21 cellular contexts compared by ENCODE assay signal in the genomic region with DNA sequence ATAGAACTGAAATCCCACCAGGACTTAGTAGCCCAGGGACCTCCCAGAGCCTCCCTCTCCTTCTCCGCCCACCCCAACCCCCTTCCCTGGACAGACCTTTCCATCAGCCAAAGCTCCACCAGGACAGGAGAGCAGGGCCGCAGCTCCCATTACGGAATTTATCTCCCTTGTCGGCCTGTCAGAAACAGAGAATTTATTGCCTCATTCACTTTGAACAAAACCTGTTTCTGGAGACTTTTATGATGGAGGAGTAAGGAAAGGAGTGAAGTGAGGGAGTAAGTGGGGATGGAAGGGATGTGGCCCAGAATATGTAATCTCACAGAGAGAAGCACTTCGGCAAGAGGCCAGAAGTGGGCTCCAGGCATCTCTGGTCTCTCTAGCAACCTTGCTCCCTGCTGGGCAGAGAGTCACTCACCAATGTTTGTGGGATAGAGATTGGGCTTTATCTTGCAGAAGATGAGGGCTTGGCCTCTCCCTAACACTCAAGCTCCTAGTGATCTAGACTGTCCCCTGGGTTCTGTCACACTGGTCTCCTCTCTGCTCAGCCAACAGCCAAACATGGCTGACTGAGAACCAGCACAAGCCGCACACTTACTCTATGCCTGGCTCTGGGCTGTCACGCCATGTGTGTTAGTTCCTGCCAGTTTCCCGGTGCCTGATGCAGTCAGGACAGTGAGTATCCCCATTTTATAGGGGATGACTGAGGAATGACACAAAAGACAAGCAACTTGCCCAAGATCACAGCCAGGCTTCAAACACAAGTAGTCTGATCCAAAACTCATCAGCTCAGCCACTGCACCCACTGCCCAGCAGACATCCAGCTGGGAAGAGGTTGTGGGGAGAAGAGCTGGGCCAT.
"Had no signal": no experiment of that assay in that cellular context is flagged by ENCODE, and none has a peak within 500 bp of the region (broad histone marks: within the 10 kb centered on the region; RNA-seq: fewer than 3 reads in every experiment).

No MANE protein-coding gene starts in this region.

- H3K4me3 ChIP-seq: breast epithelium, gastrocnemius medialis, lung, prostate gland, right atrium auricular region, tibial nerve, uterus had no signal

- FAIRE-seq: keratinocyte had no signal

- ATAC-seq: activated naive CD8-positive, alpha-beta T cell treated with anti-CD3 and anti-CD28 coated beads, Interleukin-2, amount 50 U/mL, for 24 hours; activated T-cell treated with anti-CD3 and anti-CD28 coated beads, Interleukin-2, amount 50 U/mL, for 4 hours; gastrocnemius medialis; left lobe of liver had no signal

- H3K4me1 ChIP-seq: prostate gland, uterus had no signal

- H3K27me3 ChIP-seq: breast epithelium, gastrocnemius medialis, right atrium auricular region, tibial nerve, uterus had no signal

- DNase-seq: activated CD4-positive, alpha-beta T cell treated with anti-CD3 and anti-CD28 coated beads, Interleukin-2, amount 50 U/mL, for 1 hour; activated CD4-positive, CD25-positive, alpha-beta regulatory T cell treated with anti-CD3 and anti-CD28 coated beads, Interleukin-2, amount 50 U/mL, for 72 hours; activated CD8-positive, alpha-beta memory T cell treated with anti-CD3 and anti-CD28 coated beads, Interleukin-2, amount 50 U/mL, for 4 hours; activated naive CD4-positive, alpha-beta T cell treated with anti-CD3 and anti-CD28 coated beads, Interleukin-2, amount 10 ng/mL, durations not matched to agents 7 days and 5 days; activated naive CD8-positive, alpha-beta T cell treated with anti-CD3 and anti-CD28 coated beads, Interleukin-2, amount 50 U/mL, for 24 hours; activated T-cell treated with anti-CD3 and anti-CD28 coated beads, Interleukin-2, amount 50 U/mL, for 4 hours; aorta; cortex of kidney; gastrocnemius medialis; head of caudate nucleus; stimulated activated CD4-positive, alpha-beta T cell treated with anti-CD3 and anti-CD28 coated beads, Interleukin-2, amount 100 ng/mL, for 24 hours; T1000; uterus had no signal

- H3K36me3 ChIP-seq: breast epithelium, gastrocnemius medialis, prostate gland, right atrium auricular region, tibial nerve, uterus had no signal

- H3K9me3 ChIP-seq: breast epithelium, gastrocnemius medialis, prostate gland, right atrium auricular region, tibial nerve, uterus had no signal

- H3K27ac ChIP-seq: breast epithelium, gastrocnemius medialis, prostate gland, right atrium auricular region, tibial nerve, uterus, VCaP had no signal
